13 cellular contexts compared by ENCODE assay signal in genomic region chr9:89750117-89750551, GRCh38.
DNase-seq lines count a peak whose midpoint lies in the region; ATAC-seq, FAIRE-seq and TF ChIP-seq lines count a peak whose summit lies in the region.
"Had no signal": no experiment of that assay in that cellular context is flagged by ENCODE, and none has a peak within 500 bp of the region (broad histone marks: within the 10 kb centered on the region; RNA-seq: fewer than 3 reads in every experiment).

No MANE protein-coding gene starts in this region.

- H3K79me2 ChIP-seq in H1 (ENCODE audit: control insufficient read depth in 1 of 2, insufficient read depth in 2 of 2, low read length in 2 of 2), result peaks cover 0 to 2% of the 10 kb centered on the region in 2 experiments; a peak in 1 of 4 replicates

- ATAC-seq in HG02623 (IDR thresholded peaks at IDR 0.05; ENCODE audit: unreplicated experiment), result no peak
- ATAC-seq in GM19455 (IDR thresholded peaks at IDR 0.05; ENCODE audit: unreplicated experiment), result no peak

- H4K5ac ChIP-seq in H1 (ENCODE audit: insufficient read length, low read depth, low read length), result no peak overlapping the region

- no peak overlapping the region for H3K27ac ChIP-seq in H1 (ENCODE audit: low read depth, low read length)
- H3K27ac ChIP-seq: C4-2B had no signal

- H2BK12ac ChIP-seq in H1 (ENCODE audit: low read depth, low read length), result no peak overlapping the region; the same call in 1 of the 2 replicates

- peaks cover 0 to 11% (median 3%) of the 10 kb centered on the region in 4 experiments; a peak in 4 of 7 replicates for H3K4me1 ChIP-seq in H1 (replicated peaks in 1 of 4; ENCODE audit: control insufficient read depth in 3 of 4, insufficient read depth in 4 of 4, low read length in 3 of 4)

- no peaks in the 10 kb centered on the region for H3K27me3 ChIP-seq in H1 (replicated peaks in 1 of 4; ENCODE audit: control insufficient read depth in 3 of 4, extremely low read depth in 1 of 4, insufficient read depth in 3 of 4, low read length in 3 of 4)

- POLR2A ChIA-PET in H1 (lab: Charles Lee; ENCODE audit: partially characterized antibody), result interaction anchor here (0.7 kb wide), 1 partner anchor 104 kb away, joined by 5 read pairs; no protein-coding TSS in a partner anchor

- peak overlapping the region; percentile 61; the same call in 1 of the 2 replicates for H2BK15ac ChIP-seq in H1 (ENCODE audit: low read length)

- no peaks in the 10 kb centered on the region for H3K36me3 Mint-ChIP-seq in nephron progenitor cell (ENCODE audit: low read depth)
- H3K36me3 Mint-ChIP-seq: IgD-negative memory B cell had no signal

- no peaks in the 10 kb centered on the region for H3K9me3 ChIP-seq in H1 (ENCODE audit: insufficient read depth in 2 of 2, low read depth in 1 of 2, low read length in 1 of 2)

- peak overlapping the region; percentile 66 for H3K4ac ChIP-seq in H1 (replicated peaks; ENCODE audit: insufficient read length, low read depth, low read length)

- H3K9me3 Mint-ChIP-seq in nephron progenitor cell, result peaks cover 3% of the 10 kb centered on the region
- H3K9me3 Mint-ChIP-seq: activated T-cell treated with anti-CD3 and anti-CD28 coated beads, Interleukin-2, amount 50 U/mL, for 24 hours had no signal

- DNase-seq in COLO668 (lab: John Stamatoyannopoulos, UW; ENCODE audit: unreplicated experiment), result peak; percentile 59
- peak; percentile 56 for DNase-seq in NCI-H2227 (lab: John Stamatoyannopoulos, UW; ENCODE audit: unreplicated experiment)
- DNase-seq in H1 (ENCODE audit: low read depth in 1 of 2, low spot score in 2 of 2), result no peak
- peak; percentile 44 for DNase-seq in nephron progenitor cell
- no peak for DNase-seq in stimulated activated naive CD4-positive, alpha-beta T cell (lab: John Stamatoyannopoulos, UW)
- DNase-seq in NCI-H2171 (lab: John Stamatoyannopoulos, UW), result no peak
- DNase-seq: activated T-cell treated with anti-CD3 and anti-CD28 coated beads, Interleukin-2, amount 50 U/mL, for 24 hours; central memory CD4-positive, alpha-beta T cell; midbrain had no signal

- H3K18ac ChIP-seq in H1 (ENCODE audit: extremely low read depth, low read length), result no peak overlapping the region

- no peak overlapping the region for H2BK120ac ChIP-seq in H1 (replicated peaks; ENCODE audit: low read depth, low read length)

- no peak overlapping the region for H3K4me3 Mint-ChIP-seq in nephron progenitor cell
- H3K4me3 Mint-ChIP-seq: activated T-cell treated with anti-CD3 and anti-CD28 coated beads, Interleukin-2, amount 50 U/mL, for 24 hours had no signal

- H3K4me3 ChIP-seq in H1 (ENCODE audit: extremely low read depth in 1 of 4, insufficient read depth in 2 of 4, low read depth in 3 of 4, low read length in 4 of 4), result no peak overlapping the region

- H4K91ac ChIP-seq in H1 (replicated peaks; ENCODE audit: insufficient read length, low read length), result peak overlapping the region; percentile 89

- no peak for TF ChIP-seq RAD21 in H1 (IDR thresholded peaks at IDR 0.05 in 1 of 2, conservative IDR thresholded peaks at IDR 0.05 in 1 of 2; ENCODE audit: low read depth in 2 of 2, low read length in 2 of 2)

- no peak overlapping the region for H3K56ac ChIP-seq in H1 (replicated peaks; ENCODE audit: insufficient read length, low read depth, low read length)

- H4K8ac ChIP-seq in H1 (ENCODE audit: extremely low read depth, insufficient read depth, low read length), result no peak overlapping the region

- no peak overlapping the region for H3K14ac ChIP-seq in H1 (ENCODE audit: insufficient read length)

- 80% methylated on average over 9 of the region's 9 CpGs; no CpG with 5 or more reads in 1 of the 2 experiments for WGBS in H1 (ENCODE audit: extremely low coverage in 1 of 2, insufficient coverage in 1 of 2, insufficient read length in 1 of 2, insufficient replicate concordance in 2 of 2, low coverage in 1 of 2, low lambda C conversion rate in 2 of 2, missing lambda C conversion rate in 1 of 2), 2 experiments

- no peak overlapping the region for H3K23ac ChIP-seq in H1 (ENCODE audit: insufficient read length)

- no peaks in the 10 kb centered on the region for H3K36me3 ChIP-seq in H1 (ENCODE audit: control insufficient read depth in 2 of 4, insufficient read depth in 4 of 4, low read length in 3 of 4)

- H3K27me3 Mint-ChIP-seq in nephron progenitor cell (ENCODE audit: low read depth, poor library complexity), result peaks cover 12% of the 10 kb centered on the region
- H3K27me3 Mint-ChIP-seq: activated T-cell treated with anti-CD3 and anti-CD28 coated beads, Interleukin-2, amount 50 U/mL, for 24 hours; IgD-negative memory B cell had no signal

- no peaks in the 10 kb centered on the region for H3K79me1 ChIP-seq in H1 (ENCODE audit: low read depth, low read length)

- 0 out of 2 replicates have a peak overlapping the region, but pooled peaks have one; percentile 77 for H2BK20ac ChIP-seq in H1 (ENCODE audit: low read length)

- no peak overlapping the region for H3K4me2 ChIP-seq in H1 (ENCODE audit: insufficient read depth in 1 of 2, low read depth in 2 of 2, low read length in 2 of 2)

- no peak overlapping the region for H3K27ac Mint-ChIP-seq in nephron progenitor cell
- H3K27ac Mint-ChIP-seq: activated T-cell treated with anti-CD3 and anti-CD28 coated beads, Interleukin-2, amount 50 U/mL, for 24 hours had no signal

- peaks cover 57% of the 10 kb centered on the region for H3K4me1 Mint-ChIP-seq in nephron progenitor cell

- no peak for TF ChIP-seq EP300 in H1 (IDR thresholded peaks at IDR 0.05; ENCODE audit: borderline replicate concordance in 1 of 2, low read depth in 2 of 2, low read length in 2 of 2)

- no peak for FAIRE-seq in H1 (lab: Jason Lieb, UNC)

- H2BK5ac ChIP-seq in H1 (ENCODE audit: low read depth, low read length), result no peak overlapping the region

- H3K9ac ChIP-seq in H1 (replicated peaks in 1 of 4; ENCODE audit: extremely low read depth in 1 of 4, low read depth in 3 of 4, low read length in 3 of 4), result no peak overlapping the region

- H4K20me1 ChIP-seq in H1 (replicated peaks in 1 of 2; ENCODE audit: control insufficient read depth in 1 of 2, insufficient read depth in 2 of 2, low read length in 2 of 2), result peaks cover 0 to 2% of the 10 kb centered on the region in 2 experiments

- H2AFZ ChIP-seq in H1 (ENCODE audit: low read length), result no peak overlapping the region

- H2AK5ac ChIP-seq in H1 (ENCODE audit: low read depth, low read length), result no peak overlapping the region

- CTCF ChIA-PET in H1 (lab: Charles Lee; ENCODE audit: partially characterized antibody), result interaction anchor here (0.7 to 3.9 kb wide), 15 partner anchors 10 to 352 kb away, joined by 3 to 18 read pairs (median 5); no protein-coding TSS in a partner anchor

- no peak for TF ChIP-seq CTCF in H1 (IDR thresholded peaks at IDR 0.05; ENCODE audit: control extremely low read depth in 1 of 3, insufficient read depth in 1 of 3, low read depth in 1 of 3, low read length in 3 of 3)
- TF ChIP-seq CTCF in nephron progenitor cell (IDR thresholded peaks at IDR 0.05), result no peak

- TF ChIP-seq POLR2A in H1 (IDR thresholded peaks at IDR 0.05; ENCODE audit: control extremely low read depth in 1 of 2, low read depth in 2 of 2, low read length in 2 of 2), result no peak

- H3K23me2 ChIP-seq in H1 (ENCODE audit: low read depth, low read length), result no peaks in the 10 kb centered on the region; the same call in 1 of the 2 replicates

TF ChIP-seq in H1, 55 proteins besides CTCF, POLR2A, EP300 and RAD21:
- TF ChIP-seq POU5F1 (IDR thresholded peaks at IDR 0.05; ENCODE audit: low read depth, low read length) (no peak), TBP (IDR thresholded peaks at IDR 0.05; ENCODE audit: low read depth, low read length) (0 out of 2 replicates have a peak, but pooled peaks have one; percentile 21)
TF ChIP-seq in H1: peak in this region for 1.

Comparison
In these comparisons a context has a peak if more than half of its experiments do, and no peak if none do; other contexts are left out.
1. DNase-seq: peak in COLO668 (single experiment), NCI-H2227 (single experiment) and nephron progenitor cell (single experiment); none in H1 (0 of 2), stimulated activated naive CD4-positive, alpha-beta T cell (0 of 6) and NCI-H2171 (single experiment).